In the genomic region with DNA sequence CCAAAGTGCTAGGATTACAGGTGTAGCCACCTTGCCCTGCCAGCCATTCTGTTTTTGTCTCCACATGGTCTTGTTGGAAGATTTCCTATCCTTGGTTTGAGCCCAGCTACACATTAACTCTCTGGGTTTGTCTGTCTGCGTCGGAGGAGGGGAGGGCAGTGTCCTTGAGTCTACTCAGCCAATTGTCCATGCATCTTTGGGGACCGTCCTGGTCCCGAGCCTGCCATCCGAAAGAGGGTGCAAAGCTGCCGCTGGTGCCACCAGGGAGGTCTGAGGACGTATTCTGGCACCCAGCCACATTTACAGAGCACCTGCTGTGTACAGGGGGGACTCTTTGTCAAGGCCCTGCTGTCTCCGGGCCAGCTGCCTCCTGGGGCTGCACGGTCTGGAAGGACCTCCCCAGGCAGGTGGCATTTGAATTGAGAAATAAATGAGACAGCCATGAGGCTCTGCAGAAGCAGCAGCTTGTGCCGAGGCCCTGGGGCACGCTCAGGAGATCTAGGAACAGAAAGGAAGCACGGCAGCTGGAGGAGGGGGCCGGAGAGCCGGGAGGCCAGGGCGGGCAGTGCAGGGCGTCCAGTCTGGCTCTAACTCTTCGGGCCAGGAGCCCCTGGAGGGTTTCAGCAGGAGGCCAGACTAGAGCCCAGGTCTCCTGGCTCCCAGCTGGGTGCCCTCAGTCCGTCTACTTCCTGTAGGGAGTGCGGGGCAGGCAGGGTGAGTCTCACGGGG, we compare ENCODE assay signal across 1 cellular context.
A peak's percentile ranks its signal among the peaks of the same experiment; 100 is the strongest.
TF ChIP-seq lines count a peak whose summit lies in the region.

No MANE protein-coding gene starts in this region.

TF ChIP-seq in HepG2, 621 proteins besides CTCF, POLR2A, EP300 and RAD21 (continued from another document and continues in another):
- TF ChIP-seq, protein P1, sequence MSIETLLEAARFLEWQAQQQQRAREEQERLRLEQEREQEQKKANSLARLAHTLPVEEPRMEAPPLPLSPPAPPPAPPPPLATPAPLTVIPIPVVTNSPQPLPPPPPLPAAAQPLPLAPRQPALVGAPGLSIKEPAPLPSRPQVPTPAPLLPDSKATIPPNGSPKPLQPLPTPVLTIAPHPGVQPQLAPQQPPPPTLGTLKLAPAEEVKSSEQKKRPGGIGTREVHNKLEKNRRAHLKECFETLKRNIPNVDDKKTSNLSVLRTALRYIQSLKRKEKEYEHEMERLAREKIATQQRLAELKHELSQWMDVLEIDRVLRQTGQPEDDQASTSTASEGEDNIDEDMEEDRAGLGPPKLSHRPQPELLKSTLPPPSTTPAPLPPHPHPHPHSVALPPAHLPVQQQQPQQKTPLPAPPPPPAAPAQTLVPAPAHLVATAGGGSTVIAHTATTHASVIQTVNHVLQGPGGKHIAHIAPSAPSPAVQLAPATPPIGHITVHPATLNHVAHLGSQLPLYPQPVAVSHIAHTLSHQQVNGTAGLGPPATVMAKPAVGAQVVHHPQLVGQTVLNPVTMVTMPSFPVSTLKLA (IDR thresholded peaks at IDR 0.05), result no peak
- TF ChIP-seq ESRRA (CRISPR knock-in tag; IDR thresholded peaks at IDR 0.05; ENCODE audit: low read depth) (no peak), ZBTB26 (CRISPR knock-in tag; IDR thresholded peaks at IDR 0.05; ENCODE audit: borderline replicate concordance) (no peak), PLRG1 (conservative IDR thresholded peaks at IDR 0.05) (no peak), ZBTB21 (CRISPR knock-in tag; IDR thresholded peaks at IDR 0.05) (0 out of 2 replicates have a peak, but pooled peaks have one; percentile 38), SUZ12 (IDR thresholded peaks at IDR 0.05; ENCODE audit: low read depth, low read length) (no peak), HOXD1 (CRISPR knock-in tag; IDR thresholded peaks at IDR 0.05) (no peak), ZNF546 (CRISPR knock-in tag; conservative IDR thresholded peaks at IDR 0.05) (no peak), MXI1 (IDR thresholded peaks at IDR 0.05; ENCODE audit: borderline replicate concordance, low read depth, low read length) (no peak), NR2F2 (IDR thresholded peaks at IDR 0.05; ENCODE audit: borderline replicate concordance, low read depth) (no peak), GMEB1 (CRISPR knock-in tag; IDR thresholded peaks at IDR 0.05; ENCODE audit: borderline replicate concordance) (no peak), ZNF180 (CRISPR knock-in tag; IDR thresholded peaks at IDR 0.05; ENCODE audit: borderline replicate concordance, low read depth) (no peak), FOXO1 (CRISPR knock-in tag; IDR thresholded peaks at IDR 0.05) (no peak), ZC3H13 (CRISPR knock-in tag; IDR thresholded peaks at IDR 0.05) (no peak), RBFOX2 (IDR thresholded peaks at IDR 0.05; ENCODE audit: low read depth, low read length) (no peak), KLF15 (CRISPR knock-in tag; IDR thresholded peaks at IDR 0.05; ENCODE audit: borderline replicate concordance) (0 out of 2 replicates have a peak, but pooled peaks have one; percentile 52), ZC3H4 (CRISPR knock-in tag; IDR thresholded peaks at IDR 0.05; ENCODE audit: borderline replicate concordance) (no peak), ATF7-NPFF (CRISPR knock-in tag; IDR thresholded peaks at IDR 0.05; ENCODE audit: low read depth) (no peak), ZNF878 (CRISPR knock-in tag; IDR thresholded peaks at IDR 0.05) (no peak), STAT5B (CRISPR knock-in tag; IDR thresholded peaks at IDR 0.05) (no peak), ZNF207 (IDR thresholded peaks at IDR 0.05; ENCODE audit: borderline replicate concordance) (no peak), RFX1 (IDR thresholded peaks at IDR 0.05) (no peak), ZNF891 (CRISPR knock-in tag; IDR thresholded peaks at IDR 0.05) (0 out of 2 replicates have a peak, but pooled peaks have one; percentile 48), ZNF567 (CRISPR knock-in tag; IDR thresholded peaks at IDR 0.05; ENCODE audit: borderline replicate concordance) (no peak), BCL6 (CRISPR knock-in tag; IDR thresholded peaks at IDR 0.05) (0 out of 2 replicates have a peak, but pooled peaks have one; percentile 37), BRF2 (CRISPR knock-in tag; IDR thresholded peaks at IDR 0.05) (no peak), RORA (CRISPR knock-in tag; IDR thresholded peaks at IDR 0.05) (no peak), KMT2B (CRISPR knock-in tag; IDR thresholded peaks at IDR 0.05) (no peak), ZNF335 (CRISPR knock-in tag; IDR thresholded peaks at IDR 0.05) (no peak), CEBPZ (IDR thresholded peaks at IDR 0.05; ENCODE audit: low read length) (no peak), ADNP (CRISPR knock-in tag; IDR thresholded peaks at IDR 0.05) (no peak), NFIC (IDR thresholded peaks at IDR 0.05; ENCODE audit: low read length) (no peak), IKZF1 (IDR thresholded peaks at IDR 0.05) (no peak), ISX (CRISPR knock-in tag; conservative IDR thresholded peaks at IDR 0.05) (no peak), ZFP62 (CRISPR knock-in tag; IDR thresholded peaks at IDR 0.05) (no peak)
- TF ChIP-seq, protein P2, sequence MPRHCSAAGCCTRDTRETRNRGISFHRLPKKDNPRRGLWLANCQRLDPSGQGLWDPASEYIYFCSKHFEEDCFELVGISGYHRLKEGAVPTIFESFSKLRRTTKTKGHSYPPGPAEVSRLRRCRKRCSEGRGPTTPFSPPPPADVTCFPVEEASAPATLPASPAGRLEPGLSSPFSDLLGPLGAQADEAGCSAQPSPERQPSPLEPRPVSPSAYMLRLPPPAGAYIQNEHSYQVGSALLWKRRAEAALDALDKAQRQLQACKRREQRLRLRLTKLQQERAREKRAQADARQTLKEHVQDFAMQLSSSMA (CRISPR knock-in tag; IDR thresholded peaks at IDR 0.05), result no peak; the same call in 1 of the 2 replicates
- TF ChIP-seq, protein P3, sequence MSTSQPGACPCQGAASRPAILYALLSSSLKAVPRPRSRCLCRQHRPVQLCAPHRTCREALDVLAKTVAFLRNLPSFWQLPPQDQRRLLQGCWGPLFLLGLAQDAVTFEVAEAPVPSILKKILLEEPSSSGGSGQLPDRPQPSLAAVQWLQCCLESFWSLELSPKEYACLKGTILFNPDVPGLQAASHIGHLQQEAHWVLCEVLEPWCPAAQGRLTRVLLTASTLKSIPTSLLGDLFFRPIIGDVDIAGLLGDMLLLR (CRISPR knock-in tag; IDR thresholded peaks at IDR 0.05), result no peak; the same call in 1 of the 2 replicates
- TF ChIP-seq, protein P4, sequence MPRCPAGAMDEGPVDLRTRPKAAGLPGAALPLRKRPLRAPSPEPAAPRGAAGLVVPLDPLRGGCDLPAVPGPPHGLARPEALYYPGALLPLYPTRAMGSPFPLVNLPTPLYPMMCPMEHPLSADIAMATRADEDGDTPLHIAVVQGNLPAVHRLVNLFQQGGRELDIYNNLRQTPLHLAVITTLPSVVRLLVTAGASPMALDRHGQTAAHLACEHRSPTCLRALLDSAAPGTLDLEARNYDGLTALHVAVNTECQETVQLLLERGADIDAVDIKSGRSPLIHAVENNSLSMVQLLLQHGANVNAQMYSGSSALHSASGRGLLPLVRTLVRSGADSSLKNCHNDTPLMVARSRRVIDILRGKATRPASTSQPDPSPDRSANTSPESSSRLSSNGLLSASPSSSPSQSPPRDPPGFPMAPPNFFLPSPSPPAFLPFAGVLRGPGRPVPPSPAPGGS (CRISPR knock-in tag; IDR thresholded peaks at IDR 0.05), result 0 out of 2 replicates have a peak, but pooled peaks have one; percentile 10
- TF ChIP-seq, protein P5, sequence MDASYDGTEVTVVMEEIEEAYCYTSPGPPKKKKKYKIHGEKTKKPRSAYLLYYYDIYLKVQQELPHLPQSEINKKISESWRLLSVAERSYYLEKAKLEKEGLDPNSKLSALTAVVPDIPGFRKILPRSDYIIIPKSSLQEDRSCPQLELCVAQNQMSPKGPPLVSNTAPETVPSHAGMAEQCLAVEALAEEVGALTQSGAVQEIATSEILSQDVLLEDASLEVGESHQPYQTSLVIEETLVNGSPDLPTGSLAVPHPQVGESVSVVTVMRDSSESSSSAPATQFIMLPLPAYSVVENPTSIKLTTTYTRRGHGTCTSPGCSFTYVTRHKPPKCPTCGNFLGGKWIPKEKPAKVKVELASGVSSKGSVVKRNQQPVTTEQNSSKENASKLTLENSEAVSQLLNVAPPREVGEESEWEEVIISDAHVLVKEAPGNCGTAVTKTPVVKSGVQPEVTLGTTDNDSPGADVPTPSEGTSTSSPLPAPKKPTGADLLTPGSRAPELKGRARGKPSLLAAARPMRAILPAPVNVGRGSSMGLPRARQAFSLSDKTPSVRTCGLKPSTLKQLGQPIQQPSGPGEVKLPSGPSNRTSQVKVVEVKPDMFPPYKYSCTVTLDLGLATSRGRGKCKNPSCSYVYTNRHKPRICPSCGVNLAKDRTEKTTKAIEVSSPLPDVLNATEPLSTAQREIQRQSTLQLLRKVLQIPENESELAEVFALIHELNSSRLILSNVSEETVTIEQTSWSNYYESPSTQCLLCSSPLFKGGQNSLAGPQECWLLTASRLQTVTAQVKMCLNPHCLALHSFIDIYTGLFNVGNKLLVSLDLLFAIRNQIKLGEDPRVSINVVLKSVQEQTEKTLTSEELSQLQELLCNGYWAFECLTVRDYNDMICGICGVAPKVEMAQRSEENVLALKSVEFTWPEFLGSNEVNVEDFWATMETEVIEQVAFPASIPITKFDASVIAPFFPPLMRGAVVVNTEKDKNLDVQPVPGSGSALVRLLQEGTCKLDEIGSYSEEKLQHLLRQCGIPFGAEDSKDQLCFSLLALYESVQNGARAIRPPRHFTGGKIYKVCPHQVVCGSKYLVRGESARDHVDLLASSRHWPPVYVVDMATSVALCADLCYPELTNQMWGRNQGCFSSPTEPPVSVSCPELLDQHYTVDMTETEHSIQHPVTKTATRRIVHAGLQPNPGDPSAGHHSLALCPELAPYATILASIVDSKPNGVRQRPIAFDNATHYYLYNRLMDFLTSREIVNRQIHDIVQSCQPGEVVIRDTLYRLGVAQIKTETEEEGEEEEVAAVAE (CRISPR knock-in tag; IDR thresholded peaks at IDR 0.05; ENCODE audit: borderline replicate concordance), result no peak
- TF ChIP-seq, protein P6, sequence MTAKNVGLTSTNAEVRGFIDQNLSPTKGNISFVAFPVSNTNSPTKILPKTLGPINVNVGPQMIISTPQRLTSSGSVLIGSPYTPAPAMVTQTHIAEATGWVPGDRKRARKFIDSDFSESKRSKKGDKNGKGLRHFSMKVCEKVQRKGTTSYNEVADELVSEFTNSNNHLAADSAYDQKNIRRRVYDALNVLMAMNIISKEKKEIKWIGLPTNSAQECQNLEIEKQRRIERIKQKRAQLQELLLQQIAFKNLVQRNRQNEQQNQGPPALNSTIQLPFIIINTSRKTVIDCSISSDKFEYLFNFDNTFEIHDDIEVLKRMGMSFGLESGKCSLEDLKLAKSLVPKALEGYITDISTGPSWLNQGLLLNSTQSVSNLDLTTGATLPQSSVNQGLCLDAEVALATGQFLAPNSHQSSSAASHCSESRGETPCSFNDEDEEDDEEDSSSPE (CRISPR knock-in tag; IDR thresholded peaks at IDR 0.05), result no peak
